16 cellular contexts compared by ENCODE assay signal in the genomic region with DNA sequence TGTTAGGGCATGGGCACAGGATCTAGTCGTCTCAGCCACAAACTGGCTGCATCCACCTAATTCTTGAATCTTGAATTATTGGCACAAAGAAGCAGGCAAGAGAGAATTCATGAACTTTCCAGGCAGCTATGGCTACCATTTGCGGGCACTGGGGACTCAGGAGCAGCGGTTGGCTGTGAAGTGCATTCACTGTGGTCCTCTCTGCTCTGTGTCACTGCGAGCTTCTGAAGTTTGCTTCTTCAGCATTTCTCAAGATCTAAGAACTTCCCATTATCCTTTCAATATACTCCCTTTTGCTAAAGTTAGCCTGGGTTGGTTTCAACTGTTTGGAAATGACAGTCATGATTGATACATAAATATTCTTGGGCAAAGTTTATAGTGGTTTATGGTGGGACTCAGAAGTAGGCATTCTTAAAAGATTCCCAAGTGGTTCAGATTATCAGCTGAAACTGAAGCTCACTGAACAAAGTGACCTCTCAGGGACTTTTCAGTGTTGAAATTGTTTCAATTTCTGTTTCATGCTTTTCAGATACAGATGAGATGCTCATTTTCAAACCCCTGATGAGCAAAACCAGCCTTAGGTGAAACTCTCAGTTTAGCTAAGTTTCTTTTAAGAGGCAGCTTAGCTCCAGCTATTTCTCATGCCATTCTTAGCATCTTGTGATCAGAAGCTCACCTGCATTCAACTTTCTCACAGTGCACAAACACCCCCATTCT.
A peak's percentile ranks its signal among the peaks of the same experiment; 100 is the strongest.
DNase-seq lines count a peak whose midpoint lies in the region; ATAC-seq, FAIRE-seq and TF ChIP-seq lines count a peak whose summit lies in the region.
"Had no signal": no experiment of that assay in that cellular context is flagged by ENCODE, and none has a peak within 500 bp of the region (broad histone marks: within the 10 kb centered on the region; RNA-seq: fewer than 3 reads in every experiment).

No MANE protein-coding gene starts in this region.

- H3K27me3 ChIP-seq in MG63, result no peaks in the 10 kb centered on the region

- H3K4me3 ChIP-seq in A549, result no peak overlapping the region
- H3K4me3 ChIP-seq in MG63, result no peak overlapping the region
- H3K4me3 ChIP-seq: breast epithelium, SK-N-MC had no signal

- CTCF ChIA-PET in A549 (lab: Yijun Ruan, JAX), result interaction anchor here (1.0 kb wide), 1 partner anchor 588 kb away, joined by 3 read pairs; no protein-coding TSS in a partner anchor
- CTCF ChIA-PET in Calu3 (lab: Charles Lee), result no interaction called here

- peak overlapping the region; percentile 59; the same call in 1 of the 3 replicates for H3K4me2 ChIP-seq in A549

- no peak overlapping the region for H3K27ac Mint-ChIP-seq in Calu3 (ENCODE audit: unreplicated experiment)

- H3K27ac ChIP-seq in A549, result peak overlapping the region in 1 of 2 experiments; percentile 51; a peak in 1 of 6 replicates
- H3K27ac ChIP-seq: 22Rv1, breast epithelium, parathyroid adenoma, SK-N-MC had no signal

- TF ChIP-seq EP300 in A549 (IDR thresholded peaks at IDR 0.05), result no peak

- H3K4me1 Mint-ChIP-seq in Calu3 (ENCODE audit: low read depth, unreplicated experiment), result no peaks in the 10 kb centered on the region

- H3K9me3 ChIP-seq in A549 (no peaks in the 10 kb centered on the region), MG63 (no peaks in the 10 kb centered on the region)
- H3K9me3 ChIP-seq: breast epithelium had no signal

- BruUV-seq in Calu3 (replicated peaks; lab: Mats Ljungman, UMichigan), result no TSS peak

- H3K9me3 Mint-ChIP-seq in Calu3 (ENCODE audit: low read depth, unreplicated experiment), result peaks cover 4% of the 10 kb centered on the region

- no peaks in the 10 kb centered on the region for H3K27me3 Mint-ChIP-seq in Calu3 (ENCODE audit: unreplicated experiment)

- peaks cover 25% of the 10 kb centered on the region for H3K4me1 ChIP-seq in A549
- H3K4me1 ChIP-seq: breast epithelium, parathyroid adenoma had no signal

- H3K36me3 Mint-ChIP-seq in Calu3 (ENCODE audit: insufficient read depth, unreplicated experiment), result no peaks in the 10 kb centered on the region

- no peaks in the 10 kb centered on the region for H3K36me3 ChIP-seq in MG63
- H3K36me3 ChIP-seq: breast epithelium had no signal

- intact Hi-C loops in Calu3 (cut with micrococcal nuclease; ENCODE audit: unreplicated experiment), result no loop called here

- TF ChIP-seq POLR2A in A549 (IDR thresholded peaks at IDR 0.05; ENCODE audit: low read length), result no peak

- H3K4me3 Mint-ChIP-seq in Calu3 (ENCODE audit: low read depth, unreplicated experiment), result no peak overlapping the region

- TF ChIP-seq RAD21 in A549 (conservative IDR thresholded peaks at IDR 0.05 in 1 of 2, IDR thresholded peaks at IDR 0.05 in 1 of 2), result no peak

- TF ChIP-seq CTCF in A549 (IDR thresholded peaks at IDR 0.05) (no peak), Calu3 (IDR thresholded peaks at IDR 0.05; ENCODE audit: unreplicated experiment) (no peak)

- POLR2A ChIA-PET in A549 (lab: Yijun Ruan, JAX), result no interaction called here

- DNase-seq in A549 (ENCODE audit: low read depth in 1 of 2, low spot score in 1 of 2), result no peak
- DNase-seq in T-helper 1 cell, result no peak
- no peak for DNase-seq in Calu3
- DNase-seq in superior temporal gyrus (ENCODE audit: extremely low spot score), result no peak
- no peak for DNase-seq in MG63
- DNase-seq: activated effector memory CD4-positive, alpha-beta T cell treated with anti-CD3 and anti-CD28 coated beads, Interleukin-2, amount 50 U/mL, for 16 hours; COR-L47; NCI-H187 treated with DMSO at 0.1 percent for 48 hours; stimulated activated CD4-positive, alpha-beta T cell treated with anti-CD3 and anti-CD28 coated beads, Interleukin-1b, Interleukin-23, amount 100 ng/mL, for 48 hours had no signal

- ATAC-seq in A549, result no peak
- peak; percentile 90 for ATAC-seq in GM19035 (IDR thresholded peaks at IDR 0.05; ENCODE audit: unreplicated experiment)
- peak; percentile 93 for ATAC-seq in GM21717 (IDR thresholded peaks at IDR 0.05; ENCODE audit: unreplicated experiment)
- peak; percentile 88 for ATAC-seq in HG03095 (IDR thresholded peaks at IDR 0.05; ENCODE audit: unreplicated experiment)

- FAIRE-seq in A549 (lab: Jason Lieb, UNC), result no peak

- WGBS in A549 (ENCODE audit: missing lambda C conversion rate), result 54% methylated on average over 4 of the region's 4 CpGs

TF ChIP-seq in A549, 52 proteins besides CTCF, POLR2A, EP300 and RAD21:
- no peak for TF ChIP-seq FOSB (CRISPR knock-in tag; IDR thresholded peaks at IDR 0.05)
- no peak for TF ChIP-seq SREBF2 (IDR thresholded peaks at IDR 0.05)
- no peak for TF ChIP-seq KDM5A (IDR thresholded peaks at IDR 0.05)
- TF ChIP-seq CHD4 (IDR thresholded peaks at IDR 0.05; ENCODE audit: borderline replicate concordance), result no peak

Comparison
In these comparisons a context has a peak if more than half of its experiments do, and no peak if none do; other contexts are left out.
1. ATAC-seq: peak in GM19035 (single experiment), GM21717 (single experiment) and HG03095 (single experiment); none in A549 (0 of 2).